In genomic region chr10:124637091-124637700, GRCh38 we compare ENCODE assay signal across 20 cellular contexts.
DNase-seq lines count a peak whose midpoint lies in the region; ATAC-seq and TF ChIP-seq lines count a peak whose summit lies in the region.
"Had no signal": no experiment of that assay in that cellular context is flagged by ENCODE, and none has a peak within 500 bp of the region (broad histone marks: within the 10 kb centered on the region; RNA-seq: fewer than 3 reads in every experiment).

No MANE protein-coding gene starts in this region.

- WGBS in adrenal gland, 4 donors, result 96 to 100% (median 99%) methylated on average over 5 to 14 of the region's 14 CpGs

- no peak for ATAC-seq in activated T-cell treated with anti-CD3 and anti-CD28 coated beads, Interleukin-2, amount 50 U/mL, for 72 hours (replicated peaks in 1 of 2)
- peak; percentile 1 for ATAC-seq in CD8-positive, alpha-beta T cell
- no peak for ATAC-seq in naive thymus-derived CD4-positive, alpha-beta T cell
- ATAC-seq: left lobe of liver had no signal

- peaks cover 16% of the 10 kb centered on the region for H3K36me3 Mint-ChIP-seq in activated T-cell treated with anti-CD3 and anti-CD28 coated beads, Interleukin-2, amount 50 U/mL, for 24 hours (ENCODE audit: low read depth)
- peaks cover 8 to 10% of the 10 kb centered on the region in 2 donors for H3K36me3 Mint-ChIP-seq in activated T-cell treated with anti-CD3 and anti-CD28 coated beads, Interleukin-2, amount 50 U/mL, for 72 hours (ENCODE audit: insufficient read depth in 2 of 2)
- H3K36me3 Mint-ChIP-seq in CD8-positive, alpha-beta T cell, result peaks cover 15% of the 10 kb centered on the region
- H3K36me3 Mint-ChIP-seq in activated CD4-positive, alpha-beta memory T cell treated with anti-CD3 and anti-CD28 coated beads, Interleukin-2, amount 10 ng/mL, durations not matched to agents 7 days and 5 days (ENCODE audit: low read depth), result peaks cover 35% of the 10 kb centered on the region
- peaks cover 0 to 25% (median 13%) of the 10 kb centered on the region in 5 donors for H3K36me3 Mint-ChIP-seq in naive thymus-derived CD4-positive, alpha-beta T cell

- POLR2A ChIA-PET in CD8-positive, alpha-beta T cell (lab: Charles Lee), result interaction anchor here (1.3 to 2.3 kb wide), 5 partner anchors 11 to 104 kb away, joined by 5 to 15 read pairs (median 6); no protein-coding TSS in a partner anchor
- POLR2A ChIA-PET in activated CD4-positive, alpha-beta memory T cell treated with anti-CD3 and anti-CD28 coated beads, Interleukin-2, amount 10 ng/mL, durations not matched to agents 7 days and 5 days (lab: Charles Lee), result interaction anchor here (0.8 to 1.5 kb wide), 5 partner anchors 11 to 106 kb away, joined by 3 to 9 read pairs (median 4); no protein-coding TSS in a partner anchor
- POLR2A ChIA-PET in naive thymus-derived CD4-positive, alpha-beta T cell (lab: Charles Lee), result interaction anchor here (0.5 to 3.7 kb wide), 11 partner anchors 9 to 166 kb away, joined by 3 to 14 read pairs (median 4); no protein-coding TSS in a partner anchor

- CTCF ChIA-PET in CD8-positive, alpha-beta T cell (lab: Charles Lee), result interaction anchor here (0.9 to 5.5 kb wide), 15 partner anchors 10 to 109 kb away, joined by 3 to 50 read pairs (median 5); no protein-coding TSS in a partner anchor
- CTCF ChIA-PET in activated CD4-positive, alpha-beta memory T cell treated with anti-CD3 and anti-CD28 coated beads, Interleukin-2, amount 10 ng/mL, durations not matched to agents 7 days and 5 days (lab: Charles Lee), result interaction anchor here (1.1 to 8.0 kb wide), 4 partner anchors 10 to 104 kb away, joined by 3 to 59 read pairs (median 5); no protein-coding TSS in a partner anchor
- CTCF ChIA-PET in naive thymus-derived CD4-positive, alpha-beta T cell (lab: Charles Lee), result interaction anchor here (0.9 to 3.9 kb wide), 12 partner anchors 8 to 108 kb away, joined by 3 to 29 read pairs (median 5); no protein-coding TSS in a partner anchor

- H3K27me3 Mint-ChIP-seq in activated T-cell treated with anti-CD3 and anti-CD28 coated beads, Interleukin-2, amount 50 U/mL, for 24 hours, result no peaks in the 10 kb centered on the region
- H3K27me3 Mint-ChIP-seq in activated T-cell treated with anti-CD3 and anti-CD28 coated beads, Interleukin-2, amount 50 U/mL, for 72 hours (ENCODE audit: low read depth), result no peaks in the 10 kb centered on the region
- H3K27me3 Mint-ChIP-seq in CD8-positive, alpha-beta T cell (ENCODE audit: low read depth), result no peaks in the 10 kb centered on the region
- no peaks in the 10 kb centered on the region for H3K27me3 Mint-ChIP-seq in activated CD4-positive, alpha-beta memory T cell treated with anti-CD3 and anti-CD28 coated beads, Interleukin-2, amount 10 ng/mL, durations not matched to agents 7 days and 5 days
- peaks cover 0 to 8% (median 0%) of the 10 kb centered on the region in 5 donors for H3K27me3 Mint-ChIP-seq in naive thymus-derived CD4-positive, alpha-beta T cell

- H3K36me3 ChIP-seq in CD8-positive, alpha-beta T cell (ENCODE audit: insufficient read depth, low read length), result no peaks in the 10 kb centered on the region
- no peaks in the 10 kb centered on the region for H3K36me3 ChIP-seq in naive thymus-derived CD4-positive, alpha-beta T cell (ENCODE audit: control insufficient read depth in 2 of 3, insufficient read depth in 3 of 3, low read length in 3 of 3)
- H3K36me3 ChIP-seq in WERI-Rb-1 (peaks cover 8% of the 10 kb centered on the region), adrenal gland (replicated peaks in 1 of 2) (no peaks in the 10 kb centered on the region)

- H3K27me3 ChIP-seq in CD8-positive, alpha-beta T cell (ENCODE audit: insufficient read depth, low read length), result no peaks in the 10 kb centered on the region
- no peaks in the 10 kb centered on the region for H3K27me3 ChIP-seq in naive thymus-derived CD4-positive, alpha-beta T cell (ENCODE audit: control insufficient read depth in 2 of 2, insufficient read depth in 2 of 2, low read length in 2 of 2)
- H3K27me3 ChIP-seq in WERI-Rb-1 (ENCODE audit: insufficient read depth, low read depth, severe bottlenecking) (no peaks in the 10 kb centered on the region), adrenal gland (no peaks in the 10 kb centered on the region)

- H3K4me1 Mint-ChIP-seq in activated T-cell treated with anti-CD3 and anti-CD28 coated beads, Interleukin-2, amount 50 U/mL, for 24 hours (ENCODE audit: low read depth), result peaks cover 61% of the 10 kb centered on the region
- peaks cover 47% of the 10 kb centered on the region for H3K4me1 Mint-ChIP-seq in activated T-cell treated with anti-CD3 and anti-CD28 coated beads, Interleukin-2, amount 50 U/mL, for 72 hours (ENCODE audit: low read depth)
- H3K4me1 Mint-ChIP-seq in CD8-positive, alpha-beta T cell (ENCODE audit: low read depth), result peaks cover 73% of the 10 kb centered on the region
- peaks cover 63% of the 10 kb centered on the region for H3K4me1 Mint-ChIP-seq in activated CD4-positive, alpha-beta memory T cell treated with anti-CD3 and anti-CD28 coated beads, Interleukin-2, amount 10 ng/mL, durations not matched to agents 7 days and 5 days
- peaks cover 41 to 85% (median 80%) of the 10 kb centered on the region in 7 donors for H3K4me1 Mint-ChIP-seq in naive thymus-derived CD4-positive, alpha-beta T cell

- no peak for TF ChIP-seq CTCF in CD8-positive, alpha-beta T cell (IDR thresholded peaks at IDR 0.05)
- TF ChIP-seq CTCF in WERI-Rb-1 (IDR thresholded peaks at IDR 0.05; ENCODE audit: low read depth, low read length) (no peak), adrenal gland (IDR thresholded peaks at IDR 0.05) (no peak)

- H3K4me3 Mint-ChIP-seq in activated T-cell treated with anti-CD3 and anti-CD28 coated beads, Interleukin-2, amount 50 U/mL, for 24 hours, result no peak overlapping the region
- H3K4me3 Mint-ChIP-seq in activated T-cell treated with anti-CD3 and anti-CD28 coated beads, Interleukin-2, amount 50 U/mL, for 72 hours, result peak overlapping the region in 1 of 2 donors; percentile 47
- H3K4me3 Mint-ChIP-seq in CD8-positive, alpha-beta T cell, result peak overlapping the region; percentile 77
- no peak overlapping the region for H3K4me3 Mint-ChIP-seq in activated CD4-positive, alpha-beta memory T cell treated with anti-CD3 and anti-CD28 coated beads, Interleukin-2, amount 10 ng/mL, durations not matched to agents 7 days and 5 days
- H3K4me3 Mint-ChIP-seq in naive thymus-derived CD4-positive, alpha-beta T cell, result peak overlapping the region; percentile 39 to 91 (median 82)

- intact Hi-C loops in CD8-positive, alpha-beta T cell (cut with DNase I, micrococcal nuclease), result loop anchor here (5.0 kb wide), 2 partner anchors 40 to 105 kb away; no protein-coding TSS in a partner anchor
- intact Hi-C loops in naive thymus-derived CD4-positive, alpha-beta T cell (cut with micrococcal nuclease), result loop anchor here in 1 of 2 donors (2.0 to 5.0 kb wide), 2 partner anchors 14 to 40 kb away; no protein-coding TSS in a partner anchor
- intact Hi-C loops in adrenal gland (cut with DNase I), result no loop called here

- peak overlapping the region; percentile 31 for H3K4me3 ChIP-seq in CD8-positive, alpha-beta T cell (ENCODE audit: low read depth, low read length)
- peak overlapping the region; percentile 25 for H3K4me3 ChIP-seq in naive thymus-derived CD4-positive, alpha-beta T cell (ENCODE audit: low read length)
- H3K4me3 ChIP-seq in WERI-Rb-1 (ENCODE audit: low read depth, low read length), result no peak overlapping the region
- H3K4me3 ChIP-seq in adrenal gland, result no peak overlapping the region

- peaks cover 13% of the 10 kb centered on the region for H3K9me3 Mint-ChIP-seq in activated T-cell treated with anti-CD3 and anti-CD28 coated beads, Interleukin-2, amount 50 U/mL, for 24 hours
- peaks cover 0 to 9% of the 10 kb centered on the region in 2 donors for H3K9me3 Mint-ChIP-seq in activated T-cell treated with anti-CD3 and anti-CD28 coated beads, Interleukin-2, amount 50 U/mL, for 72 hours
- peaks cover 2% of the 10 kb centered on the region for H3K9me3 Mint-ChIP-seq in CD8-positive, alpha-beta T cell
- peaks cover 4% of the 10 kb centered on the region for H3K9me3 Mint-ChIP-seq in activated CD4-positive, alpha-beta memory T cell treated with anti-CD3 and anti-CD28 coated beads, Interleukin-2, amount 10 ng/mL, durations not matched to agents 7 days and 5 days
- peaks cover 0 to 11% (median 3%) of the 10 kb centered on the region in 11 donors for H3K9me3 Mint-ChIP-seq in naive thymus-derived CD4-positive, alpha-beta T cell

- no peak for DNase-seq in activated T-cell treated with anti-CD3 and anti-CD28 coated beads, Interleukin-2, amount 50 U/mL, for 24 hours
- no peak for DNase-seq in activated T-cell treated with anti-CD3 and anti-CD28 coated beads, Interleukin-2, amount 50 U/mL, for 72 hours
- DNase-seq in CD8-positive, alpha-beta T cell, result no peak
- no peak for DNase-seq in activated CD4-positive, alpha-beta memory T cell treated with anti-CD3 and anti-CD28 coated beads, Interleukin-2, amount 10 ng/mL, durations not matched to agents 7 days and 5 days
- DNase-seq in naive thymus-derived CD4-positive, alpha-beta T cell, result no peak
- DNase-seq in WERI-Rb-1, result no peak
- DNase-seq in NCI-H187 treated with DMSO at 0.1 percent for 48 hours (lab: John Stamatoyannopoulos, UW), result no peak
- DNase-seq in adrenal gland, result no peak
- DNase-seq: activated T-cell treated with anti-CD3 and anti-CD28 coated beads, Interleukin-2, amount 50 U/mL, for 48 hours; C1 segment of cervical spinal cord; DMS79; effector CD4-positive, alpha-beta T cell; glutamatergic neuron; KG1; NCI-H1930; occipital lobe; retina; stimulated activated CD4-positive, alpha-beta T cell treated with anti-CD3 and anti-CD28 coated beads, Interleukin-12 subunit alpha, Interleukin-12 subunit beta, amount 100 ng/mL, for 4 hours; stimulated activated CD8-positive, alpha-beta memory T cell treated with anti-CD3 and anti-CD28 coated beads, Interleukin-4, amount 100 ng/mL, for 48 hours had no signal

- TF ChIP-seq POLR2A in adrenal gland (IDR thresholded peaks at IDR 0.05), result no peak

- H3K4me1 ChIP-seq in CD8-positive, alpha-beta T cell (ENCODE audit: insufficient read depth, low read length), result peaks cover 56% of the 10 kb centered on the region
- peaks cover 43 to 55% of the 10 kb centered on the region in 2 donors for H3K4me1 ChIP-seq in naive thymus-derived CD4-positive, alpha-beta T cell (ENCODE audit: control insufficient read depth in 2 of 2, insufficient read depth in 2 of 2, low read length in 2 of 2)
- peaks cover 17 to 47% of the 10 kb centered on the region in 2 donors for H3K4me1 ChIP-seq in adrenal gland (replicated peaks in 1 of 2)

- no peaks in the 10 kb centered on the region for H3K9me3 ChIP-seq in CD8-positive, alpha-beta T cell (ENCODE audit: low read length)
- H3K9me3 ChIP-seq in naive thymus-derived CD4-positive, alpha-beta T cell (ENCODE audit: control insufficient read depth in 2 of 3, low read length in 3 of 3), result peaks cover 0 to 8% (median 0%) of the 10 kb centered on the region in 3 experiments
- H3K9me3 ChIP-seq in WERI-Rb-1 (ENCODE audit: severe bottlenecking) (no peaks in the 10 kb centered on the region), adrenal gland (replicated peaks in 1 of 3) (no peaks in the 10 kb centered on the region)

- H3K27ac Mint-ChIP-seq in activated T-cell treated with anti-CD3 and anti-CD28 coated beads, Interleukin-2, amount 50 U/mL, for 24 hours, result peak overlapping the region; percentile 23
- no peak overlapping the region for H3K27ac Mint-ChIP-seq in activated T-cell treated with anti-CD3 and anti-CD28 coated beads, Interleukin-2, amount 50 U/mL, for 72 hours
- H3K27ac Mint-ChIP-seq in CD8-positive, alpha-beta T cell, result peak overlapping the region; percentile 92
- peak overlapping the region; percentile 70 for H3K27ac Mint-ChIP-seq in activated CD4-positive, alpha-beta memory T cell treated with anti-CD3 and anti-CD28 coated beads, Interleukin-2, amount 10 ng/mL, durations not matched to agents 7 days and 5 days
- H3K27ac Mint-ChIP-seq in naive thymus-derived CD4-positive, alpha-beta T cell, result peak overlapping the region in 8 of 9 donors; percentile 88 to 97 (median 95)

- peak overlapping the region; percentile 7 for H3K27ac ChIP-seq in CD8-positive, alpha-beta T cell (ENCODE audit: low read depth, low read length)
- peak overlapping the region; percentile 69 for H3K27ac ChIP-seq in naive thymus-derived CD4-positive, alpha-beta T cell (ENCODE audit: low read depth, low read length)
- H3K27ac ChIP-seq in WERI-Rb-1, result no peak overlapping the region
- no peak overlapping the region for H3K27ac ChIP-seq in adrenal gland

Comparison
In these comparisons a context has a peak if more than half of its experiments do, and no peak if none do; other contexts are left out.
1. H3K4me3 Mint-ChIP-seq: peak in CD8-positive, alpha-beta T cell (single experiment) and naive thymus-derived CD4-positive, alpha-beta T cell (10 of 10); none in activated T-cell treated with anti-CD3 and anti-CD28 coated beads, Interleukin-2, amount 50 U/mL, for 24 hours (single experiment) and activated CD4-positive, alpha-beta memory T cell treated with anti-CD3 and anti-CD28 coated beads, Interleukin-2, amount 10 ng/mL, durations not matched to agents 7 days and 5 days (single experiment).
2. H3K27ac ChIP-seq: peak in CD8-positive, alpha-beta T cell (single experiment) and naive thymus-derived CD4-positive, alpha-beta T cell (single experiment); none in WERI-Rb-1 (single experiment) and adrenal gland (0 of 5).
3. H3K4me3 ChIP-seq: peak in CD8-positive, alpha-beta T cell (single experiment) and naive thymus-derived CD4-positive, alpha-beta T cell (single experiment); none in WERI-Rb-1 (single experiment) and adrenal gland (0 of 4).
4. intact Hi-C loops: an anchor here in CD8-positive, alpha-beta T cell (5.0 kb wide); none called in adrenal gland.